Comparison of ENCODE assay signal across 1 cellular context in genomic region chr16:19713697-19714096, GRCh38.
TF ChIP-seq lines count a peak whose summit lies in the region.

No MANE protein-coding gene starts in this region.

TF ChIP-seq in HepG2, 621 proteins besides CTCF, POLR2A, EP300 and RAD21:
- peak; percentile 96 for TF ChIP-seq ZNF329 (CRISPR knock-in tag; IDR thresholded peaks at IDR 0.05; ENCODE audit: low read depth)
- 0 out of 2 replicates have a peak, but pooled peaks have one; percentile 53 for TF ChIP-seq ZC3H13 (CRISPR knock-in tag; IDR thresholded peaks at IDR 0.05)
- TF ChIP-seq SNRNP70 (IDR thresholded peaks at IDR 0.05; ENCODE audit: low read depth, low read length): no peak
- TF ChIP-seq ZMYM3 (CRISPR knock-in tag; IDR thresholded peaks at IDR 0.05): no peak
- TF ChIP-seq SOX6 (IDR thresholded peaks at IDR 0.05): no peak
- TF ChIP-seq SOX6 (CRISPR knock-in tag; IDR thresholded peaks at IDR 0.05): no peak
